Comparison of ENCODE assay signal across 8 cellular contexts in the genomic region with DNA sequence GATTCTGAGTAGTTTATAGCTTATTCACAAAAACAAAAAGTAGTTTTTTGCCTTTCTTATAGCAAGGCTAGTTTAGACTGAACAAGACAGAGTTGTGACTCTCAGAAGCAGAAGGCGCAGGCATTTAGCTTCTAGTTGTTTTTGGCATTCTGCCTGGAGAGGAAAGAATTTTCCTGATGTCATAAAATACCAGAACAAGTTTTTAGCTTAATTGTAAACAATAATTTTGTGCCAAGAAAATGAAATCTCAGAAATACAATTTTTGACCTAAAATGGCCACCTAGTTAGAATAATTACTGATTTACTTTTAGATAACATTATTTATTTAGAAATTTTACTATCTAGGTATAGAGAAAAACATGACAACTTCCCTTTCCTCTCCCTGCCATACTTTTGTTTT. TPM values are rescaled to one million over a fixed set of nuclear protein-coding genes. Genes with fewer than 3 reads are reported as not detected.
DNase-seq lines count a peak whose midpoint lies in the region; ATAC-seq and TF ChIP-seq lines count a peak whose summit lies in the region.

No MANE protein-coding gene starts in this region.

- peaks cover 46 to 56% (median 56%) of the 10 kb centered on the region in 3 donors for H3K4me1 Mint-ChIP-seq in T-cell
- peaks cover 18 to 36% (median 25%) of the 10 kb centered on the region in 3 donors for H3K4me1 Mint-ChIP-seq in naive B cell

- H3K27me3 Mint-ChIP-seq in T-cell = no peaks in the 10 kb centered on the region
- H3K27me3 Mint-ChIP-seq in naive B cell = no peaks in the 10 kb centered on the region

- H3K9me3 ChIP-seq in BE2C = no peaks in the 10 kb centered on the region

- peak overlapping the region; percentile 85 for H3K27ac ChIP-seq in epithelial cell of prostate

- ATAC-seq in T-cell (replicated peaks in 1 of 4) = no peak
- no peak for ATAC-seq in naive B cell (ENCODE audit: low read depth in 2 of 2)

- POLR2A ChIA-PET in T-cell (lab: Charles Lee) = interaction anchor here (0.6 to 4.7 kb wide), 20 partner anchors 8 to 247 kb away, joined by 3 to 183 read pairs (median 6); a partner anchor contains a TSS

- TF ChIP-seq CTCF in BE2C (IDR thresholded peaks at IDR 0.05; ENCODE audit: low read depth, low read length) = no peak

- H3K27me3 ChIP-seq in BE2C = no peaks in the 10 kb centered on the region

- H3K4me1 ChIP-seq in BE2C = no peaks in the 10 kb centered on the region

- no peaks in the 10 kb centered on the region for H3K36me3 ChIP-seq in BE2C

- peak overlapping the region; percentile 62; the same call in 1 of the 2 replicates for H3K4me3 ChIP-seq in BE2C (ENCODE audit: low read depth, low read length)

- CTCF ChIA-PET in T-cell (lab: Charles Lee) = interaction anchor here (0.6 to 6.7 kb wide), 5 partner anchors 25 to 248 kb away, joined by 3 to 74 read pairs (median 6); a partner anchor contains a TSS

- peak overlapping the region in 1 of 2 donors; percentile 99 for H3K27ac Mint-ChIP-seq in T-cell
- H3K27ac Mint-ChIP-seq in naive B cell = peak overlapping the region in 2 of 6 donors; percentile 98 to 100

- H3K4me3 Mint-ChIP-seq in T-cell (peak overlapping the region; percentile 87 to 88 (median 87)), naive B cell (peak overlapping the region; percentile 87 to 93 (median 90))

- no peak for DNase-seq in BE2C
- DNase-seq in HS-27A (ENCODE audit: low read depth) = peak; percentile 95
- DNase-seq in T-cell = no peak
- peak; percentile 6 for DNase-seq in epithelial cell of prostate (ENCODE audit: low read depth, low spot score)
- no peak for DNase-seq in naive B cell
- no peak for DNase-seq in GM19240 (ENCODE audit: insufficient read length, low spot score)
- DNase-seq in 8988T = no peak
- DNase-seq in stimulated activated CD4-positive, alpha-beta T cell treated with anti-CD3 and anti-CD28 coated beads, Interleukin-4, amount 100 ng/mL, for 4 hours = no peak

- H3K9me3 Mint-ChIP-seq in T-cell (no peaks in the 10 kb centered on the region), naive B cell (no peaks in the 10 kb centered on the region)

- H3K36me3 Mint-ChIP-seq in T-cell (no peaks in the 10 kb centered on the region), naive B cell (no peaks in the 10 kb centered on the region)

RNA-seq across cellular contexts. Expression of a gene that starts 1.0 kb away (rescaled TPM):
- polyA plus RNA-seq in BE2C (2012; ENCODE audit: insufficient read depth, insufficient read length, low read depth) = 6.2 TPM
- total RNA-seq in T-cell = 10 to 100 TPM in 4 of 5 donors, 1 to 10 TPM in 1; 10.0 to 19.6 (median 12.2) TPM
- polyA plus RNA-seq in naive B cell (ENCODE audit: low read depth in 6 of 6) = 1 to 10 TPM; 5.0 to 9.8 (median 6.5) TPM

RNA-seq across cellular contexts. Expression of a gene that starts 26.9 kb away (rescaled TPM):
- polyA plus RNA-seq in BE2C (2012; ENCODE audit: insufficient read depth, insufficient read length, low read depth) = 29.9 TPM
- 100 to 1,000 TPM; 180 to 224 (median 194) TPM for total RNA-seq in T-cell
- 10 to 100 TPM; 19.8 to 58.4 (median 45.8) TPM for polyA plus RNA-seq in naive B cell (ENCODE audit: low read depth in 6 of 6)

RNA-seq across cellular contexts. Expression of a gene that starts 40.0 kb away (rescaled TPM):
- polyA plus RNA-seq in BE2C (2012; ENCODE audit: insufficient read depth, insufficient read length, low read depth) = not detected
- total RNA-seq in T-cell = under 1 TPM; 0.09 to 0.19 (median 0.16) TPM
- polyA plus RNA-seq in naive B cell (ENCODE audit: low read depth in 6 of 6) = not detected

Comparison
In these comparisons a context has a peak if more than half of its experiments do, and no peak if none do; other contexts are left out.
1. DNase-seq: peak in HS-27A (single experiment) and epithelial cell of prostate (single experiment); none in BE2C (single experiment), T-cell (0 of 34), naive B cell (single experiment), GM19240 (single experiment), 8988T (single experiment) and stimulated activated CD4-positive, alpha-beta T cell treated with anti-CD3 and anti-CD28 coated beads, Interleukin-4, amount 100 ng/mL, for 4 hours (0 of 2).